In the genomic region with DNA sequence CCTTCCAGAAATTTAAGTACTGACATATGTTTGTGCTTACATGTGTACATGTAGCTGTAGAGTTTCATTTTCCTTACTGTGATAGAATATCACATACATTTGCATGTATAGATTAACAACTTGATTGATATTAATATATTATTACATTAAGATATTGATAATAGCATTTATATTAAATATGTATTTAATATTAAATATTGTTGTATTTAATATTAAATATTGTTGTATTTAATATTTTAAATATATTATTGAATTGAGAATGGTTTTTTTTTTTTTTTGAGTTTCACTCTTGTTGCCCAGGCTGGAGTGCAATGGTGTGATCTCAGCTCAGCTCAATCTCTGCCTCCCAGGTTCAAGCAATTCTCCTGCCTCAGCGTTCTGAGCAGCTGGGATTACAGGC, we compare ENCODE assay signal across 9 cellular contexts.
"Had no signal": no experiment of that assay in that cellular context is flagged by ENCODE, and none has a peak within 500 bp of the region (broad histone marks: within the 10 kb centered on the region; RNA-seq: fewer than 3 reads in every experiment).

No MANE protein-coding gene starts in this region.

- DNase-seq: H9, HCEC 1CT, IMR-90, KG1 had no signal

- H3K4me1 Mint-ChIP-seq: GM23338, H9 had no signal

- FAIRE-seq: H1, H54, HTR-8/SVneo, K562 had no signal

- H3K27ac Mint-ChIP-seq: GM23338, H9 had no signal

- H3K4me3 ChIP-seq: GM23338, K562 had no signal

- ATAC-seq: GM23338, K562 had no signal

- H3K4me3 Mint-ChIP-seq: GM23338, H9 had no signal
